Comparison of ENCODE assay signal across 1 cellular context in the genomic region with DNA sequence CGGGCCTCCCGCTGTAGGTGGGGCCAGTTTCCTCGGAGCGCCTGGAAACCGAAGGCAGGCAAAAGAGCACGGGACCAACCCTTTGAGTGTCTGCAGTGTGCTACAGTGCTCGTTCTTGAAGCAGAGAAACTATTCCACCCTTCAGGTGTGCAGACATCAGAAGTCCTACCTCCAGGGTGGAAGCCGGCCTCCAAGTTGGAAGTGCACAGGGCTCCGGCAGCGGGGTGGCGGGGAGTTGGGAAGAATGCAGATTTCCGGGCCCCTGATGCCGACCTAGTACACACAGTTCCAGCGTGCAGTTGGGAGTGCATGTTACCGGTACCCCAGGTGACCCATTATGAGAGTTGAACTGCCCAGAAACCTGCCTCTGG.
TF ChIP-seq lines count a peak whose summit lies in the region.

No MANE protein-coding gene starts in this region.

TF ChIP-seq in GM23338, 12 proteins besides CTCF, POLR2A, EP300 and RAD21 (continued from another document):
- TF ChIP-seq, protein P1, sequence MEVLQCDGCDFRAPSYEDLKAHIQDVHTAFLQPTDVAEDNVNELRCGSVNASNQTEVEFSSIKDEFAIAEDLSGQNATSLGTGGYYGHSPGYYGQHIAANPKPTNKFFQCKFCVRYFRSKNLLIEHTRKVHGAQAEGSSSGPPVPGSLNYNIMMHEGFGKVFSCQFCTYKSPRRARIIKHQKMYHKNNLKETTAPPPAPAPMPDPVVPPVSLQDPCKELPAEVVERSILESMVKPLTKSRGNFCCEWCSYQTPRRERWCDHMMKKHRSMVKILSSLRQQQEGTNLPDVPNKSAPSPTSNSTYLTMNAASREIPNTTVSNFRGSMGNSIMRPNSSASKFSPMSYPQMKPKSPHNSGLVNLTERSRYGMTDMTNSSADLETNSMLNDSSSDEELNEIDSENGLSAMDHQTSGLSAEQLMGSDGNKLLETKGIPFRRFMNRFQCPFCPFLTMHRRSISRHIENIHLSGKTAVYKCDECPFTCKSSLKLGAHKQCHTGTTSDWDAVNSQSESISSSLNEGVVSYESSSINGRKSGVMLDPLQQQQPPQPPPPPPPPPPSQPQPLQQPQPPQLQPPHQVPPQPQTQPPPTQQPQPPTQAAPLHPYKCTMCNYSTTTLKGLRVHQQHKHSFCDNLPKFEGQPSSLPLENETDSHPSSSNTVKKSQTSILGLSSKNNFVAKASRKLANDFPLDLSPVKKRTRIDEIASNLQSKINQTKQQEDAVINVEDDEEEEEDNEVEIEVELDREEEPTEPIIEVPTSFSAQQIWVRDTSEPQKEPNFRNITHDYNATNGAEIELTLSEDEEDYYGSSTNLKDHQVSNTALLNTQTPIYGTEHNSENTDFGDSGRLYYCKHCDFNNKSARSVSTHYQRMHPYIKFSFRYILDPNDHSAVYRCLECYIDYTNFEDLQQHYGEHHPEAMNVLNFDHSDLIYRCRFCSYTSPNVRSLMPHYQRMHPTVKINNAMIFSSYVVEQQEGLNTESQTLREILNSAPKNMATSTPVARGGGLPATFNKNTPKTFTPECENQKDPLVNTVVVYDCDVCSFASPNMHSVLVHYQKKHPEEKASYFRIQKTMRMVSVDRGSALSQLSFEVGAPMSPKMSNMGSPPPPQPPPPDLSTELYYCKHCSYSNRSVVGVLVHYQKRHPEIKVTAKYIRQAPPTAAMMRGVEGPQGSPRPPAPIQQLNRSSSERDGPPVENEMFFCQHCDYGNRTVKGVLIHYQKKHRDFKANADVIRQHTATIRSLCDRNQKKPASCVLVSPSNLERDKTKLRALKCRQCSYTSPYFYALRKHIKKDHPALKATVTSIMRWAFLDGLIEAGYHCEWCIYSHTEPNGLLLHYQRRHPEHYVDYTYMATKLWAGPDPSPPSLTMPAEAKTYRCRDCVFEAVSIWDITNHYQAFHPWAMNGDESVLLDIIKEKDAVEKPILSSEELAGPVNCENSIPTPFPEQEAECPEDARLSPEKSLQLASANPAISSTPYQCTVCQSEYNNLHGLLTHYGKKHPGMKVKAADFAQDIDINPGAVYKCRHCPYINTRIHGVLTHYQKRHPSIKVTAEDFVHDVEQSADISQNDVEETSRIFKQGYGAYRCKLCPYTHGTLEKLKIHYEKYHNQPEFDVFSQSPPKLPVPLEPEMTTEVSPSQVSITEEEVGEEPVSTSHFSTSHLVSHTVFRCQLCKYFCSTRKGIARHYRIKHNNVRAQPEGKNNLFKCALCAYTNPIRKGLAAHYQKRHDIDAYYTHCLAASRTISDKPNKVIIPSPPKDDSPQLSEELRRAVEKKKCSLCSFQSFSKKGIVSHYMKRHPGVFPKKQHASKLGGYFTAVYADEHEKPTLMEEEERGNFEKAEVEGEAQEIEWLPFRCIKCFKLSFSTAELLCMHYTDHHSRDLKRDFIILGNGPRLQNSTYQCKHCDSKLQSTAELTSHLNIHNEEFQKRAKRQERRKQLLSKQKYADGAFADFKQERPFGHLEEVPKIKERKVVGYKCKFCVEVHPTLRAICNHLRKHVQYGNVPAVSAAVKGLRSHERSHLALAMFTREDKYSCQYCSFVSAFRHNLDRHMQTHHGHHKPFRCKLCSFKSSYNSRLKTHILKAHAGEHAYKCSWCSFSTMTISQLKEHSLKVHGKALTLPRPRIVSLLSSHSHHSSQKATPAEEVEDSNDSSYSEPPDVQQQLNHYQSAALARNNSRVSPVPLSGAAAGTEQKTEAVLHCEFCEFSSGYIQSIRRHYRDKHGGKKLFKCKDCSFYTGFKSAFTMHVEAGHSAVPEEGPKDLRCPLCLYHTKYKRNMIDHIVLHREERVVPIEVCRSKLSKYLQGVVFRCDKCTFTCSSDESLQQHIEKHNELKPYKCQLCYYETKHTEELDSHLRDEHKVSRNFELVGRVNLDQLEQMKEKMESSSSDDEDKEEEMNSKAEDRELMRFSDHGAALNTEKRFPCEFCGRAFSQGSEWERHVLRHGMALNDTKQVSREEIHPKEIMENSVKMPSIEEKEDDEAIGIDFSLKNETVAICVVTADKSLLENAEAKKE (CRISPR knock-in tag; IDR thresholded peaks at IDR 0.05): no peak
- TF ChIP-seq JUNB (IDR thresholded peaks at IDR 0.05; ENCODE audit: unreplicated experiment): no peak
- no peak for TF ChIP-seq STAT1 (IDR thresholded peaks at IDR 0.05; ENCODE audit: unreplicated experiment)
- TF ChIP-seq POLR2AphosphoS5 (IDR thresholded peaks at IDR 0.05; ENCODE audit: low read depth): no peak
- TF ChIP-seq NANOG (IDR thresholded peaks at IDR 0.05; ENCODE audit: borderline replicate concordance): no peak
- TF ChIP-seq ZNF114 (CRISPR knock-in tag; IDR thresholded peaks at IDR 0.05): no peak
- TF ChIP-seq ZNF331 (CRISPR knock-in tag; IDR thresholded peaks at IDR 0.05; ENCODE audit: low read depth): no peak
TF ChIP-seq in GM23338: peak in this region for 0.
